In genomic region chr7:159317294-159317693, GRCh38 we compare ENCODE assay signal across 18 cellular contexts.
"Had no signal": no experiment of that assay in that cellular context is flagged by ENCODE, and none has a peak within 500 bp of the region (broad histone marks: within the 10 kb centered on the region; RNA-seq: fewer than 3 reads in every experiment).

No MANE protein-coding gene starts in this region.

- H3K4me1 ChIP-seq: esophagus muscularis mucosa, gastroesophageal sphincter, transverse colon had no signal

- H3K9me3 ChIP-seq: stomach, transverse colon had no signal

- ATAC-seq: effector memory CD8-positive, alpha-beta T cell; gastroesophageal sphincter; left lobe of liver; naive thymus-derived CD4-positive, alpha-beta T cell; sciatic nerve had no signal

- H3K4me3 ChIP-seq: esophagus muscularis mucosa, gastroesophageal sphincter, skin epidermis, stomach, thoracic aorta, transverse colon had no signal

- H3K36me3 ChIP-seq: esophagus muscularis mucosa, gastroesophageal sphincter, stomach, thoracic aorta, transverse colon had no signal

- H3K27ac ChIP-seq: epithelial cell of prostate, esophagus muscularis mucosa, gastroesophageal sphincter, skin epidermis, thoracic aorta, transverse colon had no signal

- DNase-seq: effector memory CD8-positive, alpha-beta T cell; glutamatergic neuron; islet precursor cell; mammary epithelial cell; naive thymus-derived CD4-positive, alpha-beta T cell; nephron progenitor cell; stimulated activated CD4-positive, alpha-beta T cell treated with anti-CD3 and anti-CD28 coated beads, Interleukin-2, amount 100 ng/mL, for 24 hours; stimulated activated naive CD4-positive, alpha-beta T cell; stomach; substantia nigra; transverse colon had no signal

- H3K27me3 ChIP-seq: esophagus muscularis mucosa, gastroesophageal sphincter, stomach, transverse colon had no signal
